8 cellular contexts compared by ENCODE assay signal in the genomic region with DNA sequence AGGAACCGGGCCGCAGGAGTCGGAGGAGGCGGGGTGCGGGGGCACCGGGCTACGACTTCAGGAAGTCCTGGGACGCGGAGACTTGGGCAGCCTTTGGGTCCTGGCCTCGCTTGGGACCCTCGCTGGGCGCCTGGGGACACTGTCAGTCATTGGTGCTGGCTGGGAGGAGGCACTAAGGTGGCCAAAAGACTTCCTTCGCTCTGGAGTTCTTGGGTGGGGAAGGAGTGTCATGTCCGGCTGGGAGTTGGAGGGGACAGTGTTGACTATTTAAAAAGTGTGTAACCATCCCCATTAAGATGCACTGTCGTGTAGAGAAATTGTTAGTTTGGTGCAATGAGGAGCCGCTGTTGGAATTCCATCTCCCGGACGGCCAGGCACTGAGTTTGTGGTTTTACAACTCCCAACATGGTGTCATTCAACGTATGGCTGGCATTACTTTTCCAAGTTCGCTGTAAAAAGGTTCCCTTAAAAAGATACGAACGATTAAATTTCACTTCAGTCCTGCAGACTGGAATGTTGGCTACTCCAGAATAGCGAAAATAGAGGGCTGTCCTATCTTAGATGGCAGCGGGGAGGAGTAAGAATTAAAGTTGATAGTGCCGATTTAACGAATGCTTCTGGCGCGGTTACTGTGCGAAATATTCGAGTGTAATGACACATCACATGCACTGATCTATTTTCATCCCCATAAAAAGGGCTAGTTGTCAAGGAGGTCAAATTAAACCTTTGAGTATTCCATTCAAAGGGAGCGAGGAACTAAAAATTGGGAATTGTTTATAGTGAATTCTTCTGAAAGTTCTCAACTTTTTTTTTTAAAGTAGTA. TPM values are rescaled to one million over a fixed set of nuclear protein-coding genes. Genes with fewer than 3 reads are reported as not detected.
A peak's percentile ranks its signal among the peaks of the same experiment; 100 is the strongest.
DNase-seq lines count a peak whose midpoint lies in the region; ATAC-seq and TF ChIP-seq lines count a peak whose summit lies in the region.

No MANE protein-coding gene starts in this region.

- H3K27ac ChIP-seq in C4-2B (peak overlapping the region; percentile 94), esophagus squamous epithelium (peak overlapping the region; percentile 96 to 99 (median 97))

- 0% methylated on average over 19 to 23 of the region's 31 CpGs for WGBS in esophagus squamous epithelium, 2 donors

- no peak for TF ChIP-seq POLR2A in esophagus squamous epithelium (IDR thresholded peaks at IDR 0.05)

- H3K27me3 Mint-ChIP-seq in T-helper 1 cell treated with Interleukin-12 subunit alpha and Interleukin-12 subunit beta and Interleukin-4 antibody, amounts not matched to agents 30 μg/mL and 1 μg/mL, for 36 hours (ENCODE audit: low read depth), result no peaks in the 10 kb centered on the region
- no peaks in the 10 kb centered on the region for H3K27me3 Mint-ChIP-seq in neural crest cell (ENCODE audit: low read depth)

- DNase-seq in HAP-1 (ENCODE audit: low spot score in 2 of 2), result peak; percentile 13 to 39
- no peak for DNase-seq in esophagus squamous epithelium (lab: John Stamatoyannopoulos, UW)
- DNase-seq in neural crest cell (ENCODE audit: low read depth, low spot score), result no peak
- DNase-seq in activated CD4-positive, CD25-positive, alpha-beta regulatory T cell (lab: John Stamatoyannopoulos, UW), result no peak

- peak overlapping the region; percentile 55 for H3K27ac Mint-ChIP-seq in T-helper 1 cell treated with Interleukin-12 subunit alpha and Interleukin-12 subunit beta and Interleukin-4 antibody, amounts not matched to agents 30 μg/mL and 1 μg/mL, for 36 hours
- peak overlapping the region; percentile 73 for H3K27ac Mint-ChIP-seq in neural crest cell (ENCODE audit: unreplicated experiment)

- no peak for ATAC-seq in GM18858 (IDR thresholded peaks at IDR 0.05; ENCODE audit: unreplicated experiment)
- ATAC-seq in GM19035 (IDR thresholded peaks at IDR 0.05; ENCODE audit: unreplicated experiment), result no peak

- peak overlapping the region; percentile 91 for H3K4me3 Mint-ChIP-seq in T-helper 1 cell treated with Interleukin-12 subunit alpha and Interleukin-12 subunit beta and Interleukin-4 antibody, amounts not matched to agents 30 μg/mL and 1 μg/mL, for 36 hours
- peak overlapping the region; percentile 95 for H3K4me3 Mint-ChIP-seq in neural crest cell

- H3K4me3 ChIP-seq in HAP-1, result peak overlapping the region; percentile 68
- peak overlapping the region; percentile 86 to 98 (median 93) for H3K4me3 ChIP-seq in esophagus squamous epithelium

- peaks cover 21% of the 10 kb centered on the region for H3K4me1 ChIP-seq in HAP-1
- H3K4me1 ChIP-seq in esophagus squamous epithelium, result peaks cover 4 to 61% (median 14%) of the 10 kb centered on the region in 3 donors

- intact Hi-C loops in esophagus squamous epithelium (cut with DNase I), result no loop called here

- TF ChIP-seq CTCF in C4-2B (conservative IDR thresholded peaks at IDR 0.05) (no peak), esophagus squamous epithelium (IDR thresholded peaks at IDR 0.05) (no peak), neural crest cell (conservative IDR thresholded peaks at IDR 0.05) (no peak)

- H3K4me1 Mint-ChIP-seq in T-helper 1 cell treated with Interleukin-12 subunit alpha and Interleukin-12 subunit beta and Interleukin-4 antibody, amounts not matched to agents 30 μg/mL and 1 μg/mL, for 36 hours (ENCODE audit: low read depth), result peaks cover 45% of the 10 kb centered on the region
- peaks cover 40% of the 10 kb centered on the region for H3K4me1 Mint-ChIP-seq in neural crest cell

- peaks cover 23% of the 10 kb centered on the region for H3K36me3 Mint-ChIP-seq in T-helper 1 cell treated with Interleukin-12 subunit alpha and Interleukin-12 subunit beta and Interleukin-4 antibody, amounts not matched to agents 30 μg/mL and 1 μg/mL, for 36 hours (ENCODE audit: low read depth)
- H3K36me3 Mint-ChIP-seq in neural crest cell (ENCODE audit: low read depth), result peaks cover 7% of the 10 kb centered on the region

- in situ Hi-C loops in HAP-1 (cut with MboI; ENCODE audit: low sequenced_read_pairs), result no loop called here

- H3K9me3 ChIP-seq in HAP-1 (no peaks in the 10 kb centered on the region), esophagus squamous epithelium (no peaks in the 10 kb centered on the region)

- no peaks in the 10 kb centered on the region for H3K27me3 ChIP-seq in HAP-1 (ENCODE audit: low read depth)
- H3K27me3 ChIP-seq in esophagus squamous epithelium, result no peaks in the 10 kb centered on the region

- H3K36me3 ChIP-seq in HAP-1 (replicated peaks) (no peaks in the 10 kb centered on the region), esophagus squamous epithelium (no peaks in the 10 kb centered on the region)

- no peaks in the 10 kb centered on the region for H3K9me3 Mint-ChIP-seq in T-helper 1 cell treated with Interleukin-12 subunit alpha and Interleukin-12 subunit beta and Interleukin-4 antibody, amounts not matched to agents 30 μg/mL and 1 μg/mL, for 36 hours
- no peaks in the 10 kb centered on the region for H3K9me3 Mint-ChIP-seq in neural crest cell

RNA-seq across cellular contexts. Expression of a gene that starts 0.8 kb away (rescaled TPM):
- total RNA-seq in esophagus squamous epithelium (10 to 100 TPM; 27.8 to 40.6 (median 34.6) TPM), neural crest cell (17.5 and 18.3 TPM in 2 replicates)

RNA-seq across cellular contexts. Expression of a gene that starts 33.3 kb away (rescaled TPM):
- total RNA-seq in esophagus squamous epithelium (10 to 100 TPM in 1 of 4 donors, 1 to 10 TPM in 3; 2.9 to 12.8 (median 7.0) TPM), neural crest cell (71.0 and 71.1 TPM in 2 replicates)

Comparison
In these comparisons a context has a peak if more than half of its experiments do, and no peak if none do; other contexts are left out.
1. DNase-seq: peak in HAP-1 (2 of 2); none in esophagus squamous epithelium (single experiment), neural crest cell (single experiment) and activated CD4-positive, CD25-positive, alpha-beta regulatory T cell (0 of 4).